Comparison of ENCODE assay signal across 8 cellular contexts in genomic region chrX:150364347-150365050, GRCh38. TPM values are rescaled to one million over a fixed set of nuclear protein-coding genes. Genes with fewer than 3 reads are reported as not detected.
DNase-seq lines count a peak whose midpoint lies in the region; ATAC-seq, FAIRE-seq and TF ChIP-seq lines count a peak whose summit lies in the region.

No MANE protein-coding gene starts in this region.

- no peak for FAIRE-seq in urothelium cell line (lab: Jason Lieb, UNC)

- H3K27me3 Mint-ChIP-seq in activated CD4-positive, alpha-beta memory T cell treated with anti-CD3 and anti-CD28 coated beads for 36 hours, result peaks cover 9% of the 10 kb centered on the region
- peaks cover 18 to 25% of the 10 kb centered on the region in 2 donors for H3K27me3 Mint-ChIP-seq in natural killer cell (ENCODE audit: low read depth in 2 of 2)

- no peak for TF ChIP-seq POLR2A in esophagus squamous epithelium (IDR thresholded peaks at IDR 0.05)

- DNase-seq in activated T-cell treated with anti-CD3 and anti-CD28 coated beads, Interleukin-2, amount 50 U/mL, for 1 hour, result peak; percentile 42
- DNase-seq in activated T-cell treated with anti-CD3 and anti-CD28 coated beads for 4 hours, result no peak
- DNase-seq in activated CD4-positive, alpha-beta memory T cell treated with anti-CD3 and anti-CD28 coated beads for 36 hours, result peak; percentile 31
- DNase-seq in esophagus squamous epithelium (lab: John Stamatoyannopoulos, UW), result no peak
- DNase-seq in natural killer cell, result no peak
- no peak for DNase-seq in urothelium cell line (ENCODE audit: low spot score)
- DNase-seq in NCI-H187 (lab: John Stamatoyannopoulos, UW), result no peak

- H3K4me1 ChIP-seq in esophagus squamous epithelium, result peaks cover 0 to 49% (median 0%) of the 10 kb centered on the region in 3 donors

- no peak overlapping the region for H3K27ac Mint-ChIP-seq in activated CD4-positive, alpha-beta memory T cell treated with anti-CD3 and anti-CD28 coated beads for 36 hours
- no peak overlapping the region for H3K27ac Mint-ChIP-seq in natural killer cell

- ATAC-seq in natural killer cell (peak in 2 of 3 donors; percentile 14 to 32), HG03175 (IDR thresholded peaks at IDR 0.05; ENCODE audit: unreplicated experiment) (no peak)

- no peaks in the 10 kb centered on the region for H3K36me3 ChIP-seq in esophagus squamous epithelium

- no peak for TF ChIP-seq CTCF in esophagus squamous epithelium (IDR thresholded peaks at IDR 0.05)
- TF ChIP-seq CTCF in natural killer cell (IDR thresholded peaks at IDR 0.05), result no peak

- H3K9me3 Mint-ChIP-seq in activated CD4-positive, alpha-beta memory T cell treated with anti-CD3 and anti-CD28 coated beads for 36 hours, result no peaks in the 10 kb centered on the region
- H3K9me3 Mint-ChIP-seq in natural killer cell, result no peaks in the 10 kb centered on the region

- H3K4me3 Mint-ChIP-seq in activated CD4-positive, alpha-beta memory T cell treated with anti-CD3 and anti-CD28 coated beads for 36 hours, result peak overlapping the region; percentile 71
- H3K4me3 Mint-ChIP-seq in natural killer cell, result peak overlapping the region; percentile 69

- peaks cover 0 to 26% (median 0%) of the 10 kb centered on the region in 4 donors for H3K27me3 ChIP-seq in esophagus squamous epithelium

- H3K9me3 ChIP-seq in esophagus squamous epithelium, result no peaks in the 10 kb centered on the region

- peak overlapping the region; percentile 44 to 71 (median 54) for H3K4me3 ChIP-seq in esophagus squamous epithelium

- H3K27ac ChIP-seq in esophagus squamous epithelium, result peak overlapping the region; percentile 66 to 92 (median 80)

- CTCF ChIA-PET in activated CD4-positive, alpha-beta memory T cell treated with anti-CD3 and anti-CD28 coated beads for 36 hours (lab: Charles Lee), result interaction anchor here (1.1 to 2.5 kb wide), 8 partner anchors 12 to 426 kb away, joined by 3 to 11 read pairs (median 4); partner anchors contain the start of gene EOLA2

- 52% methylated on average over 15 of the region's 66 CpGs; no CpG with 5 or more reads in 1 of the 2 donors for WGBS in esophagus squamous epithelium, 2 donors

- peaks cover 18% of the 10 kb centered on the region for H3K4me1 Mint-ChIP-seq in activated CD4-positive, alpha-beta memory T cell treated with anti-CD3 and anti-CD28 coated beads for 36 hours (ENCODE audit: low read depth)
- peaks cover 20 to 46% of the 10 kb centered on the region in 2 donors for H3K4me1 Mint-ChIP-seq in natural killer cell

- intact Hi-C loops in activated CD4-positive, alpha-beta memory T cell treated with anti-CD3 and anti-CD28 coated beads for 36 hours (cut with micrococcal nuclease), result loop anchor here (2.0 to 5.0 kb wide), 4 partner anchors 122 to 402 kb away; partner anchors contain the start of gene MTMR1
- intact Hi-C loops in esophagus squamous epithelium (cut with DNase I) (no loop called here), natural killer cell (cut with micrococcal nuclease) (loop anchor here (10.0 kb wide), 1 partner anchor 220 kb away; no protein-coding TSS in a partner anchor)

- POLR2A ChIA-PET in activated CD4-positive, alpha-beta memory T cell treated with anti-CD3 and anti-CD28 coated beads for 36 hours (lab: Charles Lee), result interaction anchor here (1.6 to 1.9 kb wide), 2 partner anchors 118 to 211 kb away, joined by 3 to 5 read pairs; no protein-coding TSS in a partner anchor

- no peaks in the 10 kb centered on the region for H3K36me3 Mint-ChIP-seq in activated CD4-positive, alpha-beta memory T cell treated with anti-CD3 and anti-CD28 coated beads for 36 hours
- no peaks in the 10 kb centered on the region for H3K36me3 Mint-ChIP-seq in natural killer cell

RNA-seq across cellular contexts. Expression of gene MAMLD1, which starts 1.4 kb away (rescaled TPM):
- 1 to 10 TPM; 2.1 to 2.2 TPM for total RNA-seq in activated CD4-positive, alpha-beta memory T cell treated with anti-CD3 and anti-CD28 coated beads for 36 hours
- total RNA-seq in esophagus squamous epithelium, result 1 to 10 TPM in 2 of 4 donors, under 1 TPM in 2; 0.23 to 2.1 (median 0.96) TPM
- 1 to 10 TPM in 1 of 3 donors, under 1 TPM in 2; 0.23 to 1.1 (median 0.45) TPM for total RNA-seq in natural killer cell

Comparison
In these comparisons a context has a peak if more than half of its experiments do, and no peak if none do; other contexts are left out.
1. DNase-seq: peak in activated T-cell treated with anti-CD3 and anti-CD28 coated beads, Interleukin-2, amount 50 U/mL, for 1 hour (single experiment) and activated CD4-positive, alpha-beta memory T cell treated with anti-CD3 and anti-CD28 coated beads for 36 hours (single experiment); none in activated T-cell treated with anti-CD3 and anti-CD28 coated beads for 4 hours (single experiment), esophagus squamous epithelium (single experiment), natural killer cell (single experiment), urothelium cell line (single experiment) and NCI-H187 (0 of 2).